9 cellular contexts compared by ENCODE assay signal in genomic region chr5:11904270-11904906, GRCh38. TPM values are rescaled to one million over a fixed set of nuclear protein-coding genes. Genes with fewer than 3 reads are reported as not detected.
DNase-seq lines count a peak whose midpoint lies in the region; ATAC-seq and TF ChIP-seq lines count a peak whose summit lies in the region.
"Had no signal": no experiment of that assay in that cellular context is flagged by ENCODE, and none has a peak within 500 bp of the region (broad histone marks: within the 10 kb centered on the region; RNA-seq: fewer than 3 reads in every experiment).

A gene with protein sequence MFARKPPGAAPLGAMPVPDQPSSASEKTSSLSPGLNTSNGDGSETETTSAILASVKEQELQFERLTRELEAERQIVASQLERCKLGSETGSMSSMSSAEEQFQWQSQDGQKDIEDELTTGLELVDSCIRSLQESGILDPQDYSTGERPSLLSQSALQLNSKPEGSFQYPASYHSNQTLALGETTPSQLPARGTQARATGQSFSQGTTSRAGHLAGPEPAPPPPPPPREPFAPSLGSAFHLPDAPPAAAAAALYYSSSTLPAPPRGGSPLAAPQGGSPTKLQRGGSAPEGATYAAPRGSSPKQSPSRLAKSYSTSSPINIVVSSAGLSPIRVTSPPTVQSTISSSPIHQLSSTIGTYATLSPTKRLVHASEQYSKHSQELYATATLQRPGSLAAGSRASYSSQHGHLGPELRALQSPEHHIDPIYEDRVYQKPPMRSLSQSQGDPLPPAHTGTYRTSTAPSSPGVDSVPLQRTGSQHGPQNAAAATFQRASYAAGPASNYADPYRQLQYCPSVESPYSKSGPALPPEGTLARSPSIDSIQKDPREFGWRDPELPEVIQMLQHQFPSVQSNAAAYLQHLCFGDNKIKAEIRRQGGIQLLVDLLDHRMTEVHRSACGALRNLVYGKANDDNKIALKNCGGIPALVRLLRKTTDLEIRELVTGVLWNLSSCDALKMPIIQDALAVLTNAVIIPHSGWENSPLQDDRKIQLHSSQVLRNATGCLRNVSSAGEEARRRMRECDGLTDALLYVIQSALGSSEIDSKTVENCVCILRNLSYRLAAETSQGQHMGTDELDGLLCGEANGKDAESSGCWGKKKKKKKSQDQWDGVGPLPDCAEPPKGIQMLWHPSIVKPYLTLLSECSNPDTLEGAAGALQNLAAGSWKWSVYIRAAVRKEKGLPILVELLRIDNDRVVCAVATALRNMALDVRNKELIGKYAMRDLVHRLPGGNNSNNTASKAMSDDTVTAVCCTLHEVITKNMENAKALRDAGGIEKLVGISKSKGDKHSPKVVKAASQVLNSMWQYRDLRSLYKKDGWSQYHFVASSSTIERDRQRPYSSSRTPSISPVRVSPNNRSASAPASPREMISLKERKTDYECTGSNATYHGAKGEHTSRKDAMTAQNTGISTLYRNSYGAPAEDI (N-terminal part only) (minus strand): TSS chr5:11904446. CDS start chr5:11903853, 593 bp downstream.

- no peak for DNase-seq in activated CD4-positive, alpha-beta T cell treated with anti-CD3 and anti-CD28 coated beads, Interleukin-2, amount 10 ng/mL, durations not matched to agents 24 days and 14 days
- DNase-seq in activated CD4-positive, alpha-beta T cell treated with anti-CD3 and anti-CD28 coated beads, Interleukin-2, amount 50 U/mL, for 4 hours: no peak
- DNase-seq in NCI-H2081 (lab: John Stamatoyannopoulos, UW) (peak; percentile 93 to 96), breast epithelium (ENCODE audit: low spot score in 2 of 2) (peak in 1 of 2 donors; percentile 76), left lung (peak in 1 of 2 donors; percentile 79), upper lobe of right lung (peak; percentile 67), GM19240 (ENCODE audit: insufficient read length, low spot score) (no peak)
- DNase-seq in activated naive CD4-positive, alpha-beta T cell treated with anti-CD3 and anti-CD28 coated beads, Interleukin-2, amount 10 ng/mL, durations not matched to agents 7 days and 5 days: no peak
- DNase-seq: CD4-positive, CD25-positive, alpha-beta regulatory T cell had no signal

- CTCF ChIA-PET in activated naive CD4-positive, alpha-beta T cell treated with anti-CD3 and anti-CD28 coated beads, Interleukin-2, amount 10 ng/mL, durations not matched to agents 7 days and 5 days (lab: Charles Lee): no interaction called here

- no peak for TF ChIP-seq POLR2A in breast epithelium (IDR thresholded peaks at IDR 0.05)

- intact Hi-C loops in activated CD4-positive, alpha-beta T cell treated with anti-CD3 and anti-CD28 coated beads, Interleukin-2, amount 10 ng/mL, durations not matched to agents 24 days and 14 days (cut with micrococcal nuclease): no loop called here
- intact Hi-C loops in breast epithelium (cut with DNase I; ENCODE audit: low total_unique reads) (no loop called here), left lung (cut with DNase I) (no loop called here), upper lobe of right lung (cut with DNase I) (no loop called here)

- H3K4me1 Mint-ChIP-seq in activated CD4-positive, alpha-beta T cell treated with anti-CD3 and anti-CD28 coated beads, Interleukin-2, amount 10 ng/mL, durations not matched to agents 24 days and 14 days: no peaks in the 10 kb centered on the region
- peaks cover 5% of the 10 kb centered on the region for H3K4me1 Mint-ChIP-seq in activated naive CD4-positive, alpha-beta T cell treated with anti-CD3 and anti-CD28 coated beads, Interleukin-2, amount 10 ng/mL, durations not matched to agents 7 days and 5 days

- H3K4me3 ChIP-seq in breast epithelium (peak within 1 kb of the TSS in 2 of 3 donors; percentile 51 to 70), left lung (peak within 1 kb of the TSS in 1 of 2 donors; percentile 17), upper lobe of right lung (peak within 1 kb of the TSS; percentile 10)

- H3K27ac Mint-ChIP-seq in activated CD4-positive, alpha-beta T cell treated with anti-CD3 and anti-CD28 coated beads, Interleukin-2, amount 10 ng/mL, durations not matched to agents 24 days and 14 days: no peak within 1 kb of the TSS
- no peak within 1 kb of the TSS for H3K27ac Mint-ChIP-seq in activated naive CD4-positive, alpha-beta T cell treated with anti-CD3 and anti-CD28 coated beads, Interleukin-2, amount 10 ng/mL, durations not matched to agents 7 days and 5 days
- H3K27ac Mint-ChIP-seq: CD4-positive, CD25-positive, alpha-beta regulatory T cell had no signal

- ATAC-seq in left lung (peak; percentile 53), upper lobe of right lung (peak; percentile 88)

- H3K4me3 Mint-ChIP-seq in activated CD4-positive, alpha-beta T cell treated with anti-CD3 and anti-CD28 coated beads, Interleukin-2, amount 10 ng/mL, durations not matched to agents 24 days and 14 days: peak within 1 kb of the TSS; percentile 5
- no peak within 1 kb of the TSS for H3K4me3 Mint-ChIP-seq in activated naive CD4-positive, alpha-beta T cell treated with anti-CD3 and anti-CD28 coated beads, Interleukin-2, amount 10 ng/mL, durations not matched to agents 7 days and 5 days

- H3K9me3 ChIP-seq in breast epithelium (no peaks in the 10 kb centered on the region), left lung (no peaks in the 10 kb centered on the region), upper lobe of right lung (no peaks in the 10 kb centered on the region)

- no peaks in the 10 kb centered on the region for H3K36me3 Mint-ChIP-seq in activated CD4-positive, alpha-beta T cell treated with anti-CD3 and anti-CD28 coated beads, Interleukin-2, amount 10 ng/mL, durations not matched to agents 24 days and 14 days (ENCODE audit: low read depth)
- no peaks in the 10 kb centered on the region for H3K36me3 Mint-ChIP-seq in activated naive CD4-positive, alpha-beta T cell treated with anti-CD3 and anti-CD28 coated beads, Interleukin-2, amount 10 ng/mL, durations not matched to agents 7 days and 5 days

- H3K27me3 ChIP-seq in breast epithelium (peaks cover 0 to 38% of the 10 kb centered on the region in 2 donors), left lung (peaks cover 27 to 60% of the 10 kb centered on the region in 2 donors), upper lobe of right lung (peaks cover 31% of the 10 kb centered on the region)

- no peaks in the 10 kb centered on the region for H3K9me3 Mint-ChIP-seq in activated CD4-positive, alpha-beta T cell treated with anti-CD3 and anti-CD28 coated beads, Interleukin-2, amount 10 ng/mL, durations not matched to agents 24 days and 14 days
- H3K9me3 Mint-ChIP-seq in activated naive CD4-positive, alpha-beta T cell treated with anti-CD3 and anti-CD28 coated beads, Interleukin-2, amount 10 ng/mL, durations not matched to agents 7 days and 5 days: no peaks in the 10 kb centered on the region

- no peak for TF ChIP-seq CTCF in breast epithelium (IDR thresholded peaks at IDR 0.05)
- TF ChIP-seq CTCF in left lung (IDR thresholded peaks at IDR 0.05): no peak
- no peak for TF ChIP-seq CTCF in upper lobe of right lung (IDR thresholded peaks at IDR 0.05)

- H3K36me3 ChIP-seq in breast epithelium: no peaks in the 10 kb centered on the region
- no peaks in the 10 kb centered on the region for H3K36me3 ChIP-seq in left lung
- no peaks in the 10 kb centered on the region for H3K36me3 ChIP-seq in upper lobe of right lung

- peaks cover 0 to 4% of the 10 kb centered on the region in 2 donors for H3K4me1 ChIP-seq in breast epithelium
- peaks cover 0 to 4% of the 10 kb centered on the region in 2 donors for H3K4me1 ChIP-seq in left lung
- no peaks in the 10 kb centered on the region for H3K4me1 ChIP-seq in upper lobe of right lung

- peaks cover 36% of the 10 kb centered on the region for H3K27me3 Mint-ChIP-seq in activated CD4-positive, alpha-beta T cell treated with anti-CD3 and anti-CD28 coated beads, Interleukin-2, amount 10 ng/mL, durations not matched to agents 24 days and 14 days
- peaks cover 39% of the 10 kb centered on the region for H3K27me3 Mint-ChIP-seq in activated naive CD4-positive, alpha-beta T cell treated with anti-CD3 and anti-CD28 coated beads, Interleukin-2, amount 10 ng/mL, durations not matched to agents 7 days and 5 days

- H3K27ac ChIP-seq in breast epithelium (peak within 1 kb of the TSS in 1 of 2 donors; percentile 32), left lung (no peak within 1 kb of the TSS), upper lobe of right lung (no peak within 1 kb of the TSS)

RNA-seq across cellular contexts. Expression of the gene that starts here (rescaled TPM):
- not detected in 2 replicates for total RNA-seq in activated CD4-positive, alpha-beta T cell treated with anti-CD3 and anti-CD28 coated beads, Interleukin-2, amount 10 ng/mL, durations not matched to agents 24 days and 14 days
- total RNA-seq in breast epithelium (1 to 10 TPM in 2 of 3 donors, not detected in 1; 3.3 to 6.0 TPM), left lung (1 to 10 TPM in 1 of 2 donors, not detected in 1; 1.2 TPM), upper lobe of right lung (6.9 TPM)
- total RNA-seq: CD4-positive, CD25-positive, alpha-beta regulatory T cell had no signal

Comparison
In these comparisons a context has a peak if more than half of its experiments do, and no peak if none do; other contexts are left out.
1. DNase-seq: peak in NCI-H2081 (2 of 2) and upper lobe of right lung (single experiment); none in activated CD4-positive, alpha-beta T cell treated with anti-CD3 and anti-CD28 coated beads, Interleukin-2, amount 10 ng/mL, durations not matched to agents 24 days and 14 days (single experiment), activated CD4-positive, alpha-beta T cell treated with anti-CD3 and anti-CD28 coated beads, Interleukin-2, amount 50 U/mL, for 4 hours (0 of 2), GM19240 (single experiment) and activated naive CD4-positive, alpha-beta T cell treated with anti-CD3 and anti-CD28 coated beads, Interleukin-2, amount 10 ng/mL, durations not matched to agents 7 days and 5 days (single experiment).